In the genomic region with DNA sequence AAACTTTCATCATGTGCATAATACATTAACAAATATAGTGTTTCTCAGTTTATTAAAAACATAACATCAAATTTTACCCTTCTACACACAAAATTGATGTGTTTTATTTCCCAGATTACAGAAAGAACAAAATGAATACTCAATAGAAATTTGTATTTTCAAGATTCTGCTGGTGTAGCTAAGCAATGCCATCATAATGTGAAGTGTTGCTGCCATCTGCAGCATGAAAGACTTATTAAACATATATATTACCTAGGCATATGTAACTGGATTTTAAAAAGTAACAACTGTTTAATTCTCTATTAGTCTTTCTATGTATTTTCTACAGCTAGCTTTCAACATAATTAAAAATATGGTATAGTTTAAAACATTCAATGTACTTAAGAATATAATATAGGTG, we compare ENCODE assay signal across 9 cellular contexts. TPM values are rescaled to one million over a fixed set of nuclear protein-coding genes. Genes with fewer than 3 reads are reported as not detected.
DNase-seq lines count a peak whose midpoint lies in the region; ATAC-seq and TF ChIP-seq lines count a peak whose summit lies in the region.
"Had no signal": no experiment of that assay in that cellular context is flagged by ENCODE, and none has a peak within 500 bp of the region (broad histone marks: within the 10 kb centered on the region; RNA-seq: fewer than 3 reads in every experiment).

No MANE protein-coding gene starts in this region.

- ATAC-seq in HG03280 (IDR thresholded peaks at IDR 0.05; ENCODE audit: unreplicated experiment) (peak; percentile 60), aorta (ENCODE audit: low FRiP score) (no peak)
- peak; percentile 40 to 62 for ATAC-seq in naive thymus-derived CD8-positive, alpha-beta T cell

- H3K36me3 Mint-ChIP-seq in naive thymus-derived CD8-positive, alpha-beta T cell = no peaks in the 10 kb centered on the region

- H3K4me1 Mint-ChIP-seq in naive thymus-derived CD8-positive, alpha-beta T cell = no peaks in the 10 kb centered on the region

- POLR2A ChIA-PET in naive thymus-derived CD8-positive, alpha-beta T cell (lab: Charles Lee) = no interaction called here

- H3K27ac ChIP-seq in C4-2B (no peak overlapping the region), aorta (ENCODE audit: low read depth in 1 of 2, low read length in 2 of 2) (no peak overlapping the region)

- H3K4me1 ChIP-seq in aorta (ENCODE audit: control insufficient read depth in 1 of 2, insufficient read depth in 2 of 2, low read length in 2 of 2) = no peaks in the 10 kb centered on the region

- H3K9me3 Mint-ChIP-seq in naive thymus-derived CD8-positive, alpha-beta T cell = peaks cover 0 to 5% (median 0%) of the 10 kb centered on the region in 9 donors

- H3K27ac Mint-ChIP-seq in naive thymus-derived CD8-positive, alpha-beta T cell = no peak overlapping the region

- H3K9me3 ChIP-seq in aorta (ENCODE audit: control insufficient read depth, low read length) = peaks cover 2% of the 10 kb centered on the region

- H3K27me3 Mint-ChIP-seq in naive thymus-derived CD8-positive, alpha-beta T cell = peaks cover 0 to 7% (median 0%) of the 10 kb centered on the region in 5 donors

- no peak overlapping the region for H3K4me3 Mint-ChIP-seq in naive thymus-derived CD8-positive, alpha-beta T cell

- TF ChIP-seq CTCF in C4-2B (conservative IDR thresholded peaks at IDR 0.05) = peak; percentile 50

- no peaks in the 10 kb centered on the region for H3K36me3 ChIP-seq in aorta (ENCODE audit: control insufficient read depth in 1 of 2, insufficient read depth in 2 of 2, low read length in 1 of 2)

- H3K27me3 ChIP-seq in aorta (ENCODE audit: control insufficient read depth in 1 of 2, insufficient read depth in 2 of 2, low read length in 1 of 2) = no peaks in the 10 kb centered on the region

- DNase-seq in GM04504 (ENCODE audit: low read depth) (peak; percentile 12), RKO (ENCODE audit: low spot score) (peak; percentile 66), dermis blood vessel endothelial cell (peak; percentile 77), aorta (no peak), GM19238 (ENCODE audit: insufficient read length, low spot score) (no peak)
- peak in 7 of 10 donors; percentile 13 to 53 (median 30) for DNase-seq in naive thymus-derived CD8-positive, alpha-beta T cell

- H3K4me3 ChIP-seq in aorta (ENCODE audit: low read length in 2 of 2) = no peak overlapping the region

- intact Hi-C loops in aorta (cut with DNase I) = loop anchor here (10.0 kb wide), 2 partner anchors 243 to 373 kb away; no protein-coding TSS in a partner anchor

RNA-seq across cellular contexts. Expression of gene PLSCR5, which starts 27.5 kb away (rescaled TPM):
- not detected in 2 replicates for total RNA-seq in dermis blood vessel endothelial cell
- not detected for total RNA-seq in naive thymus-derived CD8-positive, alpha-beta T cell
- polyA plus RNA-seq in naive thymus-derived CD8-positive, alpha-beta T cell = not detected
- total RNA-seq in aorta = not detected
- not detected for polyA plus RNA-seq in aorta
- total RNA-seq: skeletal muscle tissue had no signal

RNA-seq across cellular contexts. Expression of gene PLSCR1, which starts 33.3 kb away (rescaled TPM):
- total RNA-seq in dermis blood vessel endothelial cell = 102 and 131 TPM in 2 replicates
- 10 to 100 TPM; 17.2 to 19.9 TPM for total RNA-seq in naive thymus-derived CD8-positive, alpha-beta T cell
- 10 to 100 TPM; 20.8 to 27.3 (median 21.5) TPM for polyA plus RNA-seq in naive thymus-derived CD8-positive, alpha-beta T cell
- total RNA-seq in aorta = 100 to 1,000 TPM; 149 to 193 TPM
- 10 to 100 TPM; 52.3 to 68.5 TPM for polyA plus RNA-seq in aorta

Comparison
In these comparisons a context has a peak if more than half of its experiments do, and no peak if none do; other contexts are left out.
1. DNase-seq: peak in GM04504 (single experiment), RKO (single experiment), dermis blood vessel endothelial cell (single experiment) and naive thymus-derived CD8-positive, alpha-beta T cell (7 of 10); none in aorta (0 of 2) and GM19238 (single experiment).